In genomic region chr21:45170987-45171386, GRCh38 we compare ENCODE assay signal across 26 cellular contexts.
"Had no signal": no experiment of that assay in that cellular context is flagged by ENCODE, and none has a peak within 500 bp of the region (broad histone marks: within the 10 kb centered on the region; RNA-seq: fewer than 3 reads in every experiment).

No MANE protein-coding gene starts in this region.

- DNase-seq: activated CD4-positive, alpha-beta T cell treated with anti-CD3 and anti-CD28 coated beads, Interleukin-2, amount 50 U/mL, for 1 hour; activated CD4-positive, CD25-positive, alpha-beta regulatory T cell treated with anti-CD3 and anti-CD28 coated beads, Interleukin-2, amount 50 U/mL, for 72 hours; activated CD8-positive, alpha-beta memory T cell treated with anti-CD3 and anti-CD28 coated beads, Interleukin-2, amount 50 U/mL, for 48 hours; activated effector memory CD4-positive, alpha-beta T cell treated with Interleukin-2 at 50 U/mL for 16 hours; activated naive CD4-positive, alpha-beta T cell; activated T-cell treated with anti-CD3 and anti-CD28 coated beads, Interleukin-2, amount 50 U/mL, for 1 hour; caudate nucleus; MG63; MV-4-11; NCI-H1092 treated with DMSO at 0.1 percent for 48 hours; NCI-H1417 treated with DMSO at 0.1 percent for 48 hours; NCI-H1694; NCI-H2029; NCI-H2107; NCI-H345; NCI-H510A; NCI-H526 treated with DMSO at 0.1 percent for 48 hours; NCI-H82; NK-92 treated with Interleukin-12 subunit alpha and Interleukin-12 subunit beta, amount 100 ng/mL, for 24 hours; Peyer's patch; SHP77; SW 1271 had no signal

- H3K4me3 ChIP-seq: breast epithelium, MG63, Peyer's patch, SJSA1 had no signal

- ATAC-seq: SK-N-SH treated with all-trans-retinoic acid at 6 μM for 48 hours had no signal

- H3K27me3 ChIP-seq: breast epithelium, MG63, Peyer's patch, SJSA1 had no signal

- H3K9me3 Mint-ChIP-seq: activated naive CD4-positive, alpha-beta T cell treated with anti-CD3 and anti-CD28 coated beads, Interleukin-2, amount 50 U/mL, for 24 hours had no signal

- H3K4me1 ChIP-seq: breast epithelium, Peyer's patch, SJSA1 had no signal

- H3K27me3 Mint-ChIP-seq: activated naive CD4-positive, alpha-beta T cell treated with anti-CD3 and anti-CD28 coated beads, Interleukin-2, amount 50 U/mL, for 24 hours had no signal

- H3K4me3 Mint-ChIP-seq: activated naive CD4-positive, alpha-beta T cell treated with anti-CD3 and anti-CD28 coated beads, Interleukin-2, amount 50 U/mL, for 24 hours had no signal

- H3K27ac Mint-ChIP-seq: activated naive CD4-positive, alpha-beta T cell treated with anti-CD3 and anti-CD28 coated beads, Interleukin-2, amount 50 U/mL, for 24 hours had no signal

- H3K36me3 ChIP-seq: breast epithelium, MG63, Peyer's patch, SJSA1 had no signal

- H3K9me3 ChIP-seq: breast epithelium, MG63, Peyer's patch, SJSA1 had no signal
